In genomic region chr4:77052352-77052751, GRCh38 we compare ENCODE assay signal across 9 cellular contexts. TPM values are rescaled to one million over a fixed set of nuclear protein-coding genes. Genes with fewer than 3 reads are reported as not detected.
A peak's percentile ranks its signal among the peaks of the same experiment; 100 is the strongest.
DNase-seq lines count a peak whose midpoint lies in the region; ATAC-seq and TF ChIP-seq lines count a peak whose summit lies in the region.
"Had no signal": no experiment of that assay in that cellular context is flagged by ENCODE, and none has a peak within 500 bp of the region (broad histone marks: within the 10 kb centered on the region; RNA-seq: fewer than 3 reads in every experiment).

No MANE protein-coding gene starts in this region.

- in situ Hi-C loops in SK-MEL-5 (cut with HindIII; ENCODE audit: low pct_unique_long_range_greater_than_20kb, low sequenced_read_pairs), result no loop called here

- H3K27me3 Mint-ChIP-seq in activated naive CD4-positive, alpha-beta T cell treated with anti-CD3 and anti-CD28 coated beads for 36 hours (ENCODE audit: low read depth), result no peaks in the 10 kb centered on the region

- intact Hi-C loops in activated naive CD4-positive, alpha-beta T cell treated with anti-CD3 and anti-CD28 coated beads for 36 hours (cut with micrococcal nuclease), result loop anchor here (1.0 to 2.0 kb wide), 4 partner anchors 22 to 306 kb away; no protein-coding TSS in a partner anchor

- TF ChIP-seq CTCF in AG10803 (conservative IDR thresholded peaks at IDR 0.05; ENCODE audit: low read length), result peak; percentile 56
- peak; percentile 50 for TF ChIP-seq CTCF in GM20000 (IDR thresholded peaks at IDR 0.05; ENCODE audit: extremely low read depth, missing control alignments)

- peaks cover 33% of the 10 kb centered on the region for H3K36me3 Mint-ChIP-seq in activated naive CD4-positive, alpha-beta T cell treated with anti-CD3 and anti-CD28 coated beads for 36 hours (ENCODE audit: low read depth)

- H3K9me3 Mint-ChIP-seq in activated naive CD4-positive, alpha-beta T cell treated with anti-CD3 and anti-CD28 coated beads for 36 hours, result no peaks in the 10 kb centered on the region

- H3K27ac Mint-ChIP-seq in activated naive CD4-positive, alpha-beta T cell treated with anti-CD3 and anti-CD28 coated beads for 36 hours, result peak overlapping the region; percentile 50

- H3K4me3 Mint-ChIP-seq in activated naive CD4-positive, alpha-beta T cell treated with anti-CD3 and anti-CD28 coated beads for 36 hours, result no peak overlapping the region

- DNase-seq in AG10803 (ENCODE audit: low read depth) (peak; percentile 84), GM20000 (ENCODE audit: low spot score) (no peak), SK-MEL-5 (ENCODE audit: low read depth, low spot score) (peak; percentile 69), iPS-NIHi11 (ENCODE audit: low spot score) (peak; percentile 39)
- DNase-seq in activated naive CD4-positive, alpha-beta T cell treated with anti-CD3 and anti-CD28 coated beads for 36 hours, result peak; percentile 81
- peak; percentile 33 to 46 (median 36) for DNase-seq in stimulated activated CD4-positive, alpha-beta T cell treated with anti-CD3 and anti-CD28 coated beads, TNF-alpha, amount 100 ng/mL, for 4 hours (ENCODE audit: low read depth in 3 of 3)

- no peak overlapping the region for H3K4me3 ChIP-seq in AG10803 (ENCODE audit: low read length)
- H3K4me3 ChIP-seq: ovary had no signal

- CTCF ChIA-PET in activated naive CD4-positive, alpha-beta T cell treated with anti-CD3 and anti-CD28 coated beads for 36 hours (lab: Charles Lee), result interaction anchor here (0.7 to 8.8 kb wide), 7 partner anchors 8 to 157 kb away, joined by 3 to 50 read pairs (median 4); no protein-coding TSS in a partner anchor

- no peak for ATAC-seq in GM18502 (IDR thresholded peaks at IDR 0.05; ENCODE audit: poor library complexity, unreplicated experiment)
- ATAC-seq in GM19035 (IDR thresholded peaks at IDR 0.05; ENCODE audit: unreplicated experiment), result no peak

- H3K4me1 Mint-ChIP-seq in activated naive CD4-positive, alpha-beta T cell treated with anti-CD3 and anti-CD28 coated beads for 36 hours (ENCODE audit: low read depth), result no peaks in the 10 kb centered on the region

RNA-seq across cellular contexts. Expression of gene CCNI, which starts 23.4 kb away (rescaled TPM):
- 105 and 112 TPM in 2 replicates for total RNA-seq in SK-MEL-5 (2014; rRNA removed; shearing (Covaris generic))
- polyA plus RNA-seq in SK-MEL-5 (2015; cell fraction: cytosol; rRNA removed), result 106 and 136 TPM in 2 replicates
- polyA plus RNA-seq in SK-MEL-5 (2015; cell fraction: nucleus; rRNA removed), result 34.5 and 51.1 TPM in 2 replicates
- 100 to 1,000 TPM; 211 to 218 TPM for total RNA-seq in activated naive CD4-positive, alpha-beta T cell treated with anti-CD3 and anti-CD28 coated beads for 36 hours
